8 cellular contexts compared by ENCODE assay signal in genomic region chr19:17073869-17074627, GRCh38. TPM values are rescaled to one million over a fixed set of nuclear protein-coding genes. Genes with fewer than 3 reads are reported as not detected.
A peak's percentile ranks its signal among the peaks of the same experiment; 100 is the strongest.
DNase-seq lines count a peak whose midpoint lies in the region; ATAC-seq and TF ChIP-seq lines count a peak whose summit lies in the region.

No MANE protein-coding gene starts in this region.

- H3K27ac Mint-ChIP-seq in activated naive CD4-positive, alpha-beta T cell treated with anti-CD3 and anti-CD28 coated beads, Interleukin-2, amount 50 U/mL, for 72 hours: peak overlapping the region; percentile 98 to 99

- peak overlapping the region; percentile 90; the same call in 1 of the 2 replicates for H3K9ac ChIP-seq in KMS-11

- H3K79me2 ChIP-seq in KMS-11 (ENCODE audit: insufficient read depth, low read depth): peaks cover 26% of the 10 kb centered on the region

- no peaks in the 10 kb centered on the region for H3K27me3 ChIP-seq in KMS-11 (ENCODE audit: insufficient read depth, low read depth)

- H3K9me3 Mint-ChIP-seq in activated naive CD4-positive, alpha-beta T cell treated with anti-CD3 and anti-CD28 coated beads, Interleukin-2, amount 50 U/mL, for 72 hours: no peaks in the 10 kb centered on the region

- H3K36me3 ChIP-seq in KMS-11 (ENCODE audit: insufficient read depth) (no peaks in the 10 kb centered on the region), urinary bladder (ENCODE audit: insufficient read depth) (no peaks in the 10 kb centered on the region)

- no peak for ATAC-seq in activated naive CD4-positive, alpha-beta T cell treated with anti-CD3 and anti-CD28 coated beads, Interleukin-2, amount 50 U/mL, for 72 hours
- ATAC-seq in GM18867 (IDR thresholded peaks at IDR 0.05; ENCODE audit: unreplicated experiment): no peak

- H3K27ac ChIP-seq in KMS-11 (peak overlapping the region; percentile 70; the same call in 1 of the 2 replicates), urinary bladder (ENCODE audit: low read depth) (no peak overlapping the region)

- H3K36me3 Mint-ChIP-seq in activated naive CD4-positive, alpha-beta T cell treated with anti-CD3 and anti-CD28 coated beads, Interleukin-2, amount 50 U/mL, for 72 hours: peaks cover 26 to 27% of the 10 kb centered on the region in 2 donors

- peak overlapping the region; percentile 89 for H3K4me2 ChIP-seq in KMS-11

- H2AFZ ChIP-seq in KMS-11 (ENCODE audit: low read depth): no peak overlapping the region

- peak; percentile 38 for DNase-seq in EL
- no peak for DNase-seq in activated naive CD4-positive, alpha-beta T cell treated with anti-CD3 and anti-CD28 coated beads, Interleukin-2, amount 50 U/mL, for 72 hours (ENCODE audit: low spot score in 2 of 2)
- peak; percentile 49 for DNase-seq in left kidney (ENCODE audit: low read depth, low spot score)
- DNase-seq in superior temporal gyrus (ENCODE audit: extremely low spot score): no peak
- DNase-seq in activated CD4-positive, alpha-beta T cell treated with anti-CD3 and anti-CD28 coated beads for 48 hours: no peak

- no peak for TF ChIP-seq CTCF in KMS-11 (conservative IDR thresholded peaks at IDR 0.05; ENCODE audit: low read depth, low read length)

- H3K4me3 ChIP-seq in KMS-11 (IDR thresholded peaks at IDR 0.05; ENCODE audit: insufficient read depth, low read depth, low read length) (peak overlapping the region; percentile 59), urinary bladder (ENCODE audit: low read depth, low read length) (peak overlapping the region; percentile 53)

- 42% methylated on average over 18 of the region's 18 CpGs for WGBS in urinary bladder

- H3K4me1 ChIP-seq in KMS-11 (ENCODE audit: low read depth, poor library complexity, severe bottlenecking) (peaks cover 23% of the 10 kb centered on the region), urinary bladder (ENCODE audit: insufficient read depth) (no peaks in the 10 kb centered on the region)

- no peaks in the 10 kb centered on the region for H4K20me1 ChIP-seq in KMS-11 (ENCODE audit: insufficient read depth)

RNA-seq across cellular contexts. Expression of gene HAUS8, which starts 1.2 kb away (rescaled TPM):
- total RNA-seq in activated naive CD4-positive, alpha-beta T cell treated with anti-CD3 and anti-CD28 coated beads, Interleukin-2, amount 50 U/mL, for 72 hours: 10 to 100 TPM; 31.6 to 57.1 TPM
- 2.3 TPM for total RNA-seq in urinary bladder
- polyA plus RNA-seq in urinary bladder: 6.0 TPM

RNA-seq across cellular contexts. Expression of gene MYO9B, which starts 1.5 kb away (rescaled TPM):
- 100 to 1,000 TPM; 112 to 142 TPM for total RNA-seq in activated naive CD4-positive, alpha-beta T cell treated with anti-CD3 and anti-CD28 coated beads, Interleukin-2, amount 50 U/mL, for 72 hours
- total RNA-seq in urinary bladder: 24.0 TPM
- 55.2 TPM for polyA plus RNA-seq in urinary bladder

RNA-seq across cellular contexts. Expression of gene CPAMD8, which starts 47.4 kb away (rescaled TPM):
- total RNA-seq in activated naive CD4-positive, alpha-beta T cell treated with anti-CD3 and anti-CD28 coated beads, Interleukin-2, amount 50 U/mL, for 72 hours: under 1 TPM; 0.19 to 0.75 TPM
- 11.3 TPM for total RNA-seq in urinary bladder
- polyA plus RNA-seq in urinary bladder: 4.5 TPM

Comparison
In these comparisons a context has a peak if more than half of its experiments do, and no peak if none do; other contexts are left out.
1. DNase-seq: peak in EL (single experiment) and left kidney (single experiment); none in activated naive CD4-positive, alpha-beta T cell treated with anti-CD3 and anti-CD28 coated beads, Interleukin-2, amount 50 U/mL, for 72 hours (0 of 2), superior temporal gyrus (single experiment) and activated CD4-positive, alpha-beta T cell treated with anti-CD3 and anti-CD28 coated beads for 48 hours (single experiment).